Comparison of ENCODE assay signal across 8 cellular contexts in genomic region chr12:6539276-6540134, GRCh38.
A peak's percentile ranks its signal among the peaks of the same experiment; 100 is the strongest.
DNase-seq lines count a peak whose midpoint lies in the region; ATAC-seq and TF ChIP-seq lines count a peak whose summit lies in the region.

No MANE protein-coding gene starts in this region.

- no peaks in the 10 kb centered on the region for H3K27me3 Mint-ChIP-seq in memory B cell

- H3K4me3 ChIP-seq in ACC112 (ENCODE audit: low read depth, low read length) (peak overlapping the region; percentile 12), HL-60 (replicated peaks; ENCODE audit: insufficient read depth, low read length) (no peak overlapping the region), adipocyte (ENCODE audit: low read length) (no peak overlapping the region)

- H3K9me3 ChIP-seq in adipocyte (ENCODE audit: control insufficient read depth, low read length) = no peaks in the 10 kb centered on the region

- H3K4me1 ChIP-seq in ACC112 (ENCODE audit: control insufficient read depth, insufficient read depth, low read length, unreplicated experiment) (peaks cover 18% of the 10 kb centered on the region), adipocyte (ENCODE audit: control insufficient read depth, insufficient read depth, low read length) (peaks cover 33% of the 10 kb centered on the region)

- H3K36me3 Mint-ChIP-seq in memory B cell = peaks cover 11% of the 10 kb centered on the region

- peak overlapping the region; percentile 56 for H3K9ac ChIP-seq in adipocyte (ENCODE audit: low read length)

- H3K9me3 Mint-ChIP-seq in memory B cell = no peaks in the 10 kb centered on the region

- H3K79me2 ChIP-seq in ACC112 (ENCODE audit: control insufficient read depth, insufficient read depth, low read length, unreplicated experiment) = peaks cover 33% of the 10 kb centered on the region

- peak overlapping the region; percentile 97 for H3K27ac ChIP-seq in ACC112 (ENCODE audit: low read depth, low read length)
- H3K27ac ChIP-seq in HL-60 (replicated peaks) = peak overlapping the region; percentile 55

- H3K4me3 Mint-ChIP-seq in memory B cell = peak overlapping the region; percentile 82

- H3K27ac Mint-ChIP-seq in memory B cell = peak overlapping the region; percentile 87

- no peak overlapping the region for H2AFZ ChIP-seq in ACC112 (ENCODE audit: low read length, unreplicated experiment)

- H3K36me3 ChIP-seq in ACC112 (ENCODE audit: insufficient read depth, low read length) (peaks cover 30% of the 10 kb centered on the region), adipocyte (ENCODE audit: control insufficient read depth, insufficient read depth, low read length, severe bottlenecking) (peaks cover 54% of the 10 kb centered on the region)

- H3K27me3 ChIP-seq in ACC112 (ENCODE audit: insufficient read depth, low read length) (no peaks in the 10 kb centered on the region), HL-60 (ENCODE audit: insufficient read depth, poor library complexity, severe bottlenecking) (no peaks in the 10 kb centered on the region), adipocyte (replicated peaks; ENCODE audit: control insufficient read depth, insufficient read depth, low read length) (no peaks in the 10 kb centered on the region)

- no peak for DNase-seq in HL-60 (ENCODE audit: low read depth in 1 of 2, low spot score in 1 of 2)
- DNase-seq in adipocyte (ENCODE audit: low read depth) = peak; percentile 28
- no peak for DNase-seq in memory B cell (ENCODE audit: low spot score in 2 of 2)
- no peak for DNase-seq in NCI-H187 treated with DMSO at 0.1 percent for 48 hours (lab: John Stamatoyannopoulos, UW)
- no peak for DNase-seq in NCI-H2196 (lab: John Stamatoyannopoulos, UW; ENCODE audit: unreplicated experiment)
- no peak for DNase-seq in midbrain (lab: John Stamatoyannopoulos, UW)

- peaks cover 23% of the 10 kb centered on the region for H3K4me1 Mint-ChIP-seq in memory B cell

- TF ChIP-seq CTCF in HL-60 (IDR thresholded peaks at IDR 0.05; ENCODE audit: insufficient read depth, low read length) = no peak

- ATAC-seq in memory B cell (ENCODE audit: low read depth) (no peak), GM18861 (IDR thresholded peaks at IDR 0.05; ENCODE audit: unreplicated experiment) (no peak)
